1 cellular context compared by ENCODE assay signal in the genomic region with DNA sequence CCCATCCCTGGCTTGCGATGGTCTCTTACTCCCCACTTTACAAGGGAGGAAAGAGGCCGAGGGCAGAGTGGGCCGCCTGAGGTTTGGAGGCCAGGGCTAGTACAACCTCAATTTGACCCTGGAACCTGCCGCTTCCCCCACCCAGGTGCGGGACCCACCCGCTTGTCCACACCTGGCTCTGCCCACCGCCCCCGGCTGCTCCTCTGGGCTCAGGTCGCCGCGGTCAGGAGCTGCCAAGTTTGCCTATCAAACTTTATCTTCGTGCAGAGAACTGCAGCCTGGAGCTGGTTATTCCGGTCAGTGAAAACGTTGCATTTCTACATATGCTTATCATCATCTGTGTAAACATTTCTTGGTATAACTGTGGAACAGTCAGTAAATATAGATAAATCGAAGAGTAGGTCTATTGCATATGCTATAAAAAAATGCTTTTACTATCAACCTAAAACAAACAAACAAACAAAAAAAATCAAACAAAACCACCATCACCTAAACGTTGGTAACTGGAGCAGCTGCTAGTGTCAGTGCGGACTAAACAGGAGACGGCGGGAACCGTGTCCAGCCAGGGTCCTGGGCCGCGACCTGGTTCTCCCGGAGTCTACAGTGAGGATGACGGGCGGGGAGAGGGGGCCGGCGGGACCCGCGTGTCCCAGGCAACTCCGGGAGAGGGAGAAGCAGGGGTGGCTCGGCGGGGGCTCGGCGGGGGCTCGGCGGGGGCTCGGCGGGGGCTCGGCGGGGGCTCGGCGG.
TF ChIP-seq lines count a peak whose summit lies in the region.

No MANE protein-coding gene starts in this region.

TF ChIP-seq in K562, 482 proteins besides CTCF, POLR2A, EP300 and RAD21 (continued from another document and continues in another):
- TF ChIP-seq NR0B1 (IDR thresholded peaks at IDR 0.05; ENCODE audit: partially characterized antibody) (no peak), POLR2G (IDR thresholded peaks at IDR 0.05; ENCODE audit: low read depth, low read length) (peak; percentile 74; the same call in 1 of the 2 replicates), NUFIP1 (IDR thresholded peaks at IDR 0.05; ENCODE audit: partially characterized antibody) (peak; percentile 61), MEIS2 (IDR thresholded peaks at IDR 0.05; ENCODE audit: partially characterized antibody) (peak; percentile 23), CCAR2 (IDR thresholded peaks at IDR 0.05; ENCODE audit: low read depth, low read length) (no peak), NFE2 (IDR thresholded peaks at IDR 0.05; ENCODE audit: low read depth) (no peak), ZKSCAN1 (IDR thresholded peaks at IDR 0.05; ENCODE audit: low read depth, low read length) (no peak), POLR2AphosphoS2 (IDR thresholded peaks at IDR 0.05; ENCODE audit: low read length) (peak; percentile 89), HDAC8 (tag; IDR thresholded peaks at IDR 0.05) (no peak), NFIC (IDR thresholded peaks at IDR 0.05) (peak; percentile 58), CBFA2T3 (IDR thresholded peaks at IDR 0.05) (peak; percentile 87), LCOR (CRISPR knock-in tag; IDR thresholded peaks at IDR 0.05) (no peak), E2F5 (CRISPR knock-in tag; IDR thresholded peaks at IDR 0.05) (no peak), TRIM28 (IDR thresholded peaks at IDR 0.05) (no peak), KLF1 (tag; IDR thresholded peaks at IDR 0.05) (no peak), ZFP1 (CRISPR knock-in tag; IDR thresholded peaks at IDR 0.05) (no peak), PTTG1 (tag; IDR thresholded peaks at IDR 0.05; ENCODE audit: low read depth) (no peak), RB1 (IDR thresholded peaks at IDR 0.05; ENCODE audit: low read depth) (peak; percentile 6; the same call in 1 of the 2 replicates), FOXK2 (conservative IDR thresholded peaks at IDR 0.05 in 1 of 2, IDR thresholded peaks at IDR 0.05 in 1 of 2; ENCODE audit: low read depth in 2 of 2) (peak; percentile 56 to 58; a peak in 1 of 4 replicates), SPI1 (IDR thresholded peaks at IDR 0.05; ENCODE audit: borderline replicate concordance, low read depth, low read length) (no peak), STAT6 (CRISPR knock-in tag; IDR thresholded peaks at IDR 0.05) (peak; percentile 77; the same call in 1 of the 2 replicates), MECOM (CRISPR knock-in tag; IDR thresholded peaks at IDR 0.05) (no peak), SRSF1 (IDR thresholded peaks at IDR 0.05; ENCODE audit: low read depth, low read length) (no peak), ZNF512 (tag; IDR thresholded peaks at IDR 0.05) (no peak), ZBTB5 (IDR thresholded peaks at IDR 0.05) (peak; percentile 75; the same call in 1 of the 2 replicates), ZBED1 (IDR thresholded peaks at IDR 0.05) (no peak), GTF2A2 (tag; IDR thresholded peaks at IDR 0.05) (peak; percentile 93), E2F1 (CRISPR knock-in tag; IDR thresholded peaks at IDR 0.05) (no peak)
- TF ChIP-seq, protein P1, sequence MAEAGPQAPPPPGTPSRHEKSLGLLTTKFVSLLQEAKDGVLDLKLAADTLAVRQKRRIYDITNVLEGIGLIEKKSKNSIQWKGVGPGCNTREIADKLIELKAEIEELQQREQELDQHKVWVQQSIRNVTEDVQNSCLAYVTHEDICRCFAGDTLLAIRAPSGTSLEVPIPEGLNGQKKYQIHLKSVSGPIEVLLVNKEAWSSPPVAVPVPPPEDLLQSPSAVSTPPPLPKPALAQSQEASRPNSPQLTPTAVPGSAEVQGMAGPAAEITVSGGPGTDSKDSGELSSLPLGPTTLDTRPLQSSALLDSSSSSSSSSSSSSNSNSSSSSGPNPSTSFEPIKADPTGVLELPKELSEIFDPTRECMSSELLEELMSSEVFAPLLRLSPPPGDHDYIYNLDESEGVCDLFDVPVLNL (CRISPR knock-in tag; IDR thresholded peaks at IDR 0.05; ENCODE audit: low read depth), result no peak
- TF ChIP-seq, protein P2, sequence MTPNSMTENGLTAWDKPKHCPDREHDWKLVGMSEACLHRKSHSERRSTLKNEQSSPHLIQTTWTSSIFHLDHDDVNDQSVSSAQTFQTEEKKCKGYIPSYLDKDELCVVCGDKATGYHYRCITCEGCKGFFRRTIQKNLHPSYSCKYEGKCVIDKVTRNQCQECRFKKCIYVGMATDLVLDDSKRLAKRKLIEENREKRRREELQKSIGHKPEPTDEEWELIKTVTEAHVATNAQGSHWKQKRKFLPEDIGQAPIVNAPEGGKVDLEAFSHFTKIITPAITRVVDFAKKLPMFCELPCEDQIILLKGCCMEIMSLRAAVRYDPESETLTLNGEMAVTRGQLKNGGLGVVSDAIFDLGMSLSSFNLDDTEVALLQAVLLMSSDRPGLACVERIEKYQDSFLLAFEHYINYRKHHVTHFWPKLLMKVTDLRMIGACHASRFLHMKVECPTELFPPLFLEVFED (CRISPR knock-in tag; conservative IDR thresholded peaks at IDR 0.05), result peak; percentile 83
- TF ChIP-seq, protein P3, sequence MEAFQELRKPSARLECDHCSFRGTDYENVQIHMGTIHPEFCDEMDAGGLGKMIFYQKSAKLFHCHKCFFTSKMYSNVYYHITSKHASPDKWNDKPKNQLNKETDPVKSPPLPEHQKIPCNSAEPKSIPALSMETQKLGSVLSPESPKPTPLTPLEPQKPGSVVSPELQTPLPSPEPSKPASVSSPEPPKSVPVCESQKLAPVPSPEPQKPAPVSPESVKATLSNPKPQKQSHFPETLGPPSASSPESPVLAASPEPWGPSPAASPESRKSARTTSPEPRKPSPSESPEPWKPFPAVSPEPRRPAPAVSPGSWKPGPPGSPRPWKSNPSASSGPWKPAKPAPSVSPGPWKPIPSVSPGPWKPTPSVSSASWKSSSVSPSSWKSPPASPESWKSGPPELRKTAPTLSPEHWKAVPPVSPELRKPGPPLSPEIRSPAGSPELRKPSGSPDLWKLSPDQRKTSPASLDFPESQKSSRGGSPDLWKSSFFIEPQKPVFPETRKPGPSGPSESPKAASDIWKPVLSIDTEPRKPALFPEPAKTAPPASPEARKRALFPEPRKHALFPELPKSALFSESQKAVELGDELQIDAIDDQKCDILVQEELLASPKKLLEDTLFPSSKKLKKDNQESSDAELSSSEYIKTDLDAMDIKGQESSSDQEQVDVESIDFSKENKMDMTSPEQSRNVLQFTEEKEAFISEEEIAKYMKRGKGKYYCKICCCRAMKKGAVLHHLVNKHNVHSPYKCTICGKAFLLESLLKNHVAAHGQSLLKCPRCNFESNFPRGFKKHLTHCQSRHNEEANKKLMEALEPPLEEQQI (IDR thresholded peaks at IDR 0.05), result no peak
- TF ChIP-seq, protein P4, sequence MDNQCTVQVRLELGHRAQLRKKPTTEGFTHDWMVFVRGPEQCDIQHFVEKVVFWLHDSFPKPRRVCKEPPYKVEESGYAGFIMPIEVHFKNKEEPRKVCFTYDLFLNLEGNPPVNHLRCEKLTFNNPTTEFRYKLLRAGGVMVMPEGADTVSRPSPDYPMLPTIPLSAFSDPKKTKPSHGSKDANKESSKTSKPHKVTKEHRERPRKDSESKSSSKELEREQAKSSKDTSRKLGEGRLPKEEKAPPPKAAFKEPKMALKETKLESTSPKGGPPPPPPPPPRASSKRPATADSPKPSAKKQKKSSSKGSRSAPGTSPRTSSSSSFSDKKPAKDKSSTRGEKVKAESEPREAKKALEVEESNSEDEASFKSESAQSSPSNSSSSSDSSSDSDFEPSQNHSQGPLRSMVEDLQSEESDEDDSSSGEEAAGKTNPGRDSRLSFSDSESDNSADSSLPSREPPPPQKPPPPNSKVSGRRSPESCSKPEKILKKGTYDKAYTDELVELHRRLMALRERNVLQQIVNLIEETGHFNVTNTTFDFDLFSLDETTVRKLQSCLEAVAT (IDR thresholded peaks at IDR 0.05), result peak; percentile 76 to 80
- TF ChIP-seq, protein P5, sequence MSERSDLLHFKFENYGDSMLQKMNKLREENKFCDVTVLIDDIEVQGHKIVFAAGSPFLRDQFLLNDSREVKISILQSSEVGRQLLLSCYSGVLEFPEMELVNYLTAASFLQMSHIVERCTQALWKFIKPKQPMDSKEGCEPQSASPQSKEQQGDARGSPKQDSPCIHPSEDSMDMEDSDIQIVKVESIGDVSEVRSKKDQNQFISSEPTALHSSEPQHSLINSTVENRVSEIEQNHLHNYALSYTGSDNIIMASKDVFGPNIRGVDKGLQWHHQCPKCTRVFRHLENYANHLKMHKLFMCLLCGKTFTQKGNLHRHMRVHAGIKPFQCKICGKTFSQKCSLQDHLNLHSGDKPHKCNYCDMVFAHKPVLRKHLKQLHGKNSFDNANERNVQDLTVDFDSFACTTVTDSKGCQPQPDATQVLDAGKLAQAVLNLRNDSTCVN (CRISPR knock-in tag; IDR thresholded peaks at IDR 0.05), result 0 out of 2 replicates have a peak, but pooled peaks have one; percentile 21
- TF ChIP-seq, protein P6, sequence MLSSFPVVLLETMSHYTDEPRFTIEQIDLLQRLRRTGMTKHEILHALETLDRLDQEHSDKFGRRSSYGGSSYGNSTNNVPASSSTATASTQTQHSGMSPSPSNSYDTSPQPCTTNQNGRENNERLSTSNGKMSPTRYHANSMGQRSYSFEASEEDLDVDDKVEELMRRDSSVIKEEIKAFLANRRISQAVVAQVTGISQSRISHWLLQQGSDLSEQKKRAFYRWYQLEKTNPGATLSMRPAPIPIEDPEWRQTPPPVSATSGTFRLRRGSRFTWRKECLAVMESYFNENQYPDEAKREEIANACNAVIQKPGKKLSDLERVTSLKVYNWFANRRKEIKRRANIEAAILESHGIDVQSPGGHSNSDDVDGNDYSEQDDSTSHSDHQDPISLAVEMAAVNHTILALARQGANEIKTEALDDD (IDR thresholded peaks at IDR 0.05), result peak; percentile 7; the same call in 1 of the 2 replicates
- TF ChIP-seq, protein P7, sequence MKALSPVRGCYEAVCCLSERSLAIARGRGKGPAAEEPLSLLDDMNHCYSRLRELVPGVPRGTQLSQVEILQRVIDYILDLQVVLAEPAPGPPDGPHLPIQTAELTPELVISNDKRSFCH (CRISPR knock-in tag; IDR thresholded peaks at IDR 0.05), result no peak
- TF ChIP-seq, protein P7 (tag; IDR thresholded peaks at IDR 0.05), result no peak
